Comparison of ENCODE assay signal across 8 cellular contexts in genomic region chr3:146326875-146327543, GRCh38.
DNase-seq lines count a peak whose midpoint lies in the region; ATAC-seq and TF ChIP-seq lines count a peak whose summit lies in the region.

No MANE protein-coding gene starts in this region.

- H3K27me3 Mint-ChIP-seq in HFFc6 (ENCODE audit: insufficient read depth) = no peaks in the 10 kb centered on the region
- H3K27me3 Mint-ChIP-seq in stimulated activated memory B cell treated with anti-CD40 and anti-IgM and Interleukin-4, amounts not matched to agents 10 μg/mL and 1 μg/mL and 100 μg/mL, for 72 hours = no peaks in the 10 kb centered on the region

- no peak for TF ChIP-seq EP300 in gastroesophageal sphincter (IDR thresholded peaks at IDR 0.05)

- 0 to 3% methylated on average over 3 of the region's 4 CpGs for WGBS in gastroesophageal sphincter (ENCODE audit: low coverage in 1 of 2), 2 donors

- H3K4me3 ChIP-seq in AG04450 (ENCODE audit: low read depth, low read length) (no peak overlapping the region), gastroesophageal sphincter (no peak overlapping the region), gastrocnemius medialis (no peak overlapping the region)

- no peak overlapping the region for H3K27ac Mint-ChIP-seq in HFFc6
- H3K27ac Mint-ChIP-seq in stimulated activated memory B cell treated with anti-CD40 and anti-IgM and Interleukin-4, amounts not matched to agents 10 μg/mL and 1 μg/mL and 100 μg/mL, for 72 hours = no peak overlapping the region

- H3K4me1 ChIP-seq in gastroesophageal sphincter = no peaks in the 10 kb centered on the region
- no peaks in the 10 kb centered on the region for H3K4me1 ChIP-seq in gastrocnemius medialis

- intact Hi-C loops in gastrocnemius medialis (cut with DNase I; ENCODE audit: low total_unique reads) = loop anchor here (2.0 to 5.0 kb wide), 3 partner anchors 108 to 265 kb away; no protein-coding TSS in a partner anchor

- ATAC-seq in gastroesophageal sphincter (peak; percentile 78), gastrocnemius medialis (peak in 1 of 2 donors; percentile 54), HG02798 (IDR thresholded peaks at IDR 0.05; ENCODE audit: poor library complexity, unreplicated experiment) (no peak)
- no peak for ATAC-seq in stimulated activated memory B cell treated with anti-CD40 and anti-IgM and Interleukin-4, amounts not matched to agents 10 μg/mL and 1 μg/mL and 100 μg/mL, for 72 hours

- H3K36me3 Mint-ChIP-seq in HFFc6 (ENCODE audit: low read depth) = no peaks in the 10 kb centered on the region; the same call in 1 of the 2 replicates
- no peaks in the 10 kb centered on the region for H3K36me3 Mint-ChIP-seq in stimulated activated memory B cell treated with anti-CD40 and anti-IgM and Interleukin-4, amounts not matched to agents 10 μg/mL and 1 μg/mL and 100 μg/mL, for 72 hours

- POLR2A ChIA-PET in AG04450 (lab: Yijun Ruan, JAX) = interaction anchor here (0.8 to 1.0 kb wide), 2 partner anchors 137 to 167 kb away, joined by 3 to 9 read pairs; partner anchors contain the start of gene PLOD2

- CTCF ChIA-PET in AG04450 (lab: Charles Lee) = interaction anchor here (0.6 to 6.7 kb wide), 61 partner anchors 11 to 631 kb away, joined by 3 to 215 read pairs (median 5); no protein-coding TSS in a partner anchor

- H3K27me3 ChIP-seq in AG04450 (ENCODE audit: control insufficient read depth, insufficient read depth, low read length) = no peaks in the 10 kb centered on the region
- H3K27me3 ChIP-seq in gastroesophageal sphincter = no peaks in the 10 kb centered on the region
- H3K27me3 ChIP-seq in gastrocnemius medialis = no peaks in the 10 kb centered on the region

- DNase-seq in AG04450 (ENCODE audit: low read depth, low spot score) = peak; percentile 57
- DNase-seq in HFFc6 = peak; percentile 68
- peak; percentile 13 for DNase-seq in SW480 (ENCODE audit: low spot score)
- DNase-seq in gastrocnemius medialis = no peak
- no peak for DNase-seq in activated CD4-positive, alpha-beta T cell treated with anti-CD3 and anti-CD28 coated beads, Interleukin-2, amount 50 U/mL, for 1 hour

- H3K4me1 Mint-ChIP-seq in HFFc6 (ENCODE audit: low read depth) = peaks cover 10% of the 10 kb centered on the region
- no peaks in the 10 kb centered on the region for H3K4me1 Mint-ChIP-seq in stimulated activated memory B cell treated with anti-CD40 and anti-IgM and Interleukin-4, amounts not matched to agents 10 μg/mL and 1 μg/mL and 100 μg/mL, for 72 hours

- H3K9me3 ChIP-seq in AG04450 (ENCODE audit: control insufficient read depth, insufficient read depth, low read length) (no peaks in the 10 kb centered on the region), gastroesophageal sphincter (no peaks in the 10 kb centered on the region), gastrocnemius medialis (no peaks in the 10 kb centered on the region)

- no peaks in the 10 kb centered on the region for H3K9me3 Mint-ChIP-seq in HFFc6
- H3K9me3 Mint-ChIP-seq in stimulated activated memory B cell treated with anti-CD40 and anti-IgM and Interleukin-4, amounts not matched to agents 10 μg/mL and 1 μg/mL and 100 μg/mL, for 72 hours = peaks cover 5% of the 10 kb centered on the region

- TF ChIP-seq CTCF in AG04450 (IDR thresholded peaks at IDR 0.05; ENCODE audit: low read depth, low read length) = peak; percentile 63
- peak; percentile 85 for TF ChIP-seq CTCF in HFFc6 (IDR thresholded peaks at IDR 0.05)
- peak; percentile 25 to 83 (median 70) for TF ChIP-seq CTCF in gastroesophageal sphincter (IDR thresholded peaks at IDR 0.05)
- peak in 4 of 5 experiments; percentile 25 to 51 (median 35) for TF ChIP-seq CTCF in gastrocnemius medialis (IDR thresholded peaks at IDR 0.05 in 4 of 5, conservative IDR thresholded peaks at IDR 0.05 in 1 of 5)

- H3K4me3 Mint-ChIP-seq in HFFc6 = no peak overlapping the region
- H3K4me3 Mint-ChIP-seq in stimulated activated memory B cell treated with anti-CD40 and anti-IgM and Interleukin-4, amounts not matched to agents 10 μg/mL and 1 μg/mL and 100 μg/mL, for 72 hours = no peak overlapping the region

- H3K36me3 ChIP-seq in gastroesophageal sphincter = no peaks in the 10 kb centered on the region
- no peaks in the 10 kb centered on the region for H3K36me3 ChIP-seq in gastrocnemius medialis

- in situ Hi-C loops in gastrocnemius medialis (cut with MboI; ENCODE audit: low sequenced_read_pairs in 4 of 4) = loop anchor here (5.0 to 25.0 kb wide), 5 partner anchors 110 to 262 kb away; no protein-coding TSS in a partner anchor

- H3K27ac ChIP-seq in AG04450 (ENCODE audit: low read depth, low read length) (no peak overlapping the region), gastroesophageal sphincter (no peak overlapping the region), gastrocnemius medialis (no peak overlapping the region)

- TF ChIP-seq POLR2A in gastroesophageal sphincter (IDR thresholded peaks at IDR 0.05) (no peak), gastrocnemius medialis (IDR thresholded peaks at IDR 0.05) (no peak)

Comparison
In these comparisons a context has a peak if more than half of its experiments do, and no peak if none do; other contexts are left out.
1. DNase-seq: peak in AG04450 (single experiment), HFFc6 (single experiment) and SW480 (single experiment); none in gastrocnemius medialis (0 of 2) and activated CD4-positive, alpha-beta T cell treated with anti-CD3 and anti-CD28 coated beads, Interleukin-2, amount 50 U/mL, for 1 hour (single experiment).
2. CTCF ChIP-seq: peak in every context shown above with its lines; median percentile 85 in HFFc6; 70 in gastroesophageal sphincter; 63 in AG04450; 35 in gastrocnemius medialis.